Comparison of ENCODE assay signal across 26 cellular contexts in the genomic region with DNA sequence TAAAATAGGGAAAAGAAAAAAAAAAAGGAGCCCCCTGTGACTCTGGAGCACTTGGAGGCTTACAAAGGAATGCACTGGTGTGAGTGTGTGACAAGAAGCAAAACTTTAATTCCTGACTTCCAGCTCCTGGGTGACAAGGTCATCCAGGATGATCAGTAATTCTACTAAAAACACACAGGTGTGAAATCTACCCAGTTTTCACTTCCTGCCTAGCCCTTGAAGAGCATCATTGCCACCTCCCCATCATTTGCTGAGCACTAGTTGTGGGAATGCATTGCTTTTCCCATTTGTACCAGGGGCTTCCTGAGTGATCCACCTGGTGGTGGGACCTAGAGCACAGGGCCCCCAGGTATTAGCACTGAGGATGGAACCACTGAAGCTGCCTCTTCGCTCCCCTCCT.
DNase-seq lines count a peak whose midpoint lies in the region; ATAC-seq, FAIRE-seq and TF ChIP-seq lines count a peak whose summit lies in the region.
"Had no signal": no experiment of that assay in that cellular context is flagged by ENCODE, and none has a peak within 500 bp of the region (broad histone marks: within the 10 kb centered on the region; RNA-seq: fewer than 3 reads in every experiment).

No MANE protein-coding gene starts in this region.

- H3K9me3 ChIP-seq in GM12878 (replicated peaks; ENCODE audit: control insufficient read depth, insufficient read depth, low read length): no peaks in the 10 kb centered on the region
- peaks cover 0 to 9% of the 10 kb centered on the region in 2 donors for H3K9me3 ChIP-seq in neuronal stem cell (replicated peaks in 1 of 2; ENCODE audit: control insufficient read depth in 2 of 2, insufficient read depth in 1 of 2, low read depth in 1 of 2, low read length in 2 of 2)

- intact Hi-C loops in natural killer cell (cut with micrococcal nuclease) (no loop called here), GM12878 (cut with micrococcal nuclease; ENCODE audit: unreplicated experiment) (no loop called here), posterior vena cava (cut with DNase I) (loop anchor here in 1 of 2 donors (5.0 kb wide), 1 partner anchor 64 kb away; no protein-coding TSS in a partner anchor)
- intact Hi-C loops in activated T-helper 1 cell treated with anti-CD3 and anti-CD28 coated beads, Interleukin-12 subunit alpha, Interleukin-12 subunit beta, Interleukin-2, Interleukin-4 antibody, amounts not matched to agents 30 ng/mL and 10 ng/mL and 1 ng/mL, durations not matched to agents 14 hours and 24 hours and 36 hours (cut with micrococcal nuclease): no loop called here

- H3K4me1 ChIP-seq in GM12878 (ENCODE audit: control insufficient read depth, insufficient read depth, low read length) (peaks cover 7% of the 10 kb centered on the region), neuronal stem cell (ENCODE audit: control insufficient read depth in 2 of 2, insufficient read depth in 1 of 2, low read depth in 1 of 2, low read length in 2 of 2) (peaks cover 0 to 2% of the 10 kb centered on the region in 2 donors)

- H2AK5ac ChIP-seq in neuronal stem cell (ENCODE audit: low read depth, low read length): no peak overlapping the region

- H3K27ac Mint-ChIP-seq in natural killer cell: no peak overlapping the region
- peak overlapping the region in 1 of 2 donors; percentile 26 for H3K27ac Mint-ChIP-seq in natural killer cell treated with Interleukin-12 subunit alpha and Interleukin-12 subunit beta and Interleukin-15 and Interleukin-18, amount 100 ng/mL, for 72 hours
- no peak overlapping the region for H3K27ac Mint-ChIP-seq in activated T-helper 1 cell treated with anti-CD3 and anti-CD28 coated beads, Interleukin-12 subunit alpha, Interleukin-12 subunit beta, Interleukin-2, Interleukin-4 antibody, amounts not matched to agents 30 ng/mL and 10 ng/mL and 1 ng/mL, durations not matched to agents 14 hours and 24 hours and 36 hours
- H3K27ac Mint-ChIP-seq: GM23338 had no signal

- H2BK5ac ChIP-seq in neuronal stem cell (ENCODE audit: low read length): no peak overlapping the region

- TF ChIP-seq CTCF in natural killer cell (IDR thresholded peaks at IDR 0.05) (no peak), GM12878 (IDR thresholded peaks at IDR 0.05 in 2 of 3, conservative IDR thresholded peaks at IDR 0.05 in 1 of 3; ENCODE audit: control insufficient read depth in 2 of 3, extremely low read depth in 1 of 3, insufficient read depth in 1 of 3, low read depth in 3 of 3, low read length in 3 of 3) (no peak)

- no peak overlapping the region for H3K23ac ChIP-seq in neuronal stem cell (ENCODE audit: low read depth, low read length, poor library complexity)

- TF ChIP-seq POLR2A in GM12878 (IDR thresholded peaks at IDR 0.05; ENCODE audit: low read depth, low read length): no peak

- H3K27ac ChIP-seq in GM12878 (ENCODE audit: control insufficient read depth, insufficient read depth) (no peak overlapping the region), neuronal stem cell (replicated peaks; ENCODE audit: low read length) (no peak overlapping the region)
- H3K27ac ChIP-seq: PC-9 had no signal

- peak overlapping the region; percentile 33 for H3K18ac ChIP-seq in neuronal stem cell (ENCODE audit: low read length)

- H3K4me2 ChIP-seq in GM12878 (ENCODE audit: control insufficient read depth, insufficient read depth): no peak overlapping the region
- no peak overlapping the region for H3K4me2 ChIP-seq in neuronal stem cell (ENCODE audit: insufficient read depth, low read length, poor library complexity, severe bottlenecking)
- H3K4me2 ChIP-seq: GM23338, PC-9 had no signal

- no peak overlapping the region for H3K4ac ChIP-seq in neuronal stem cell (ENCODE audit: low read length)

- no peak overlapping the region for H4K8ac ChIP-seq in neuronal stem cell (ENCODE audit: low read depth, low read length)

- H3K4me3 Mint-ChIP-seq in natural killer cell: peak overlapping the region; percentile 7
- no peak overlapping the region for H3K4me3 Mint-ChIP-seq in natural killer cell treated with Interleukin-12 subunit alpha and Interleukin-12 subunit beta and Interleukin-15 and Interleukin-18, amount 100 ng/mL, for 72 hours
- H3K4me3 Mint-ChIP-seq in activated T-helper 1 cell treated with anti-CD3 and anti-CD28 coated beads, Interleukin-12 subunit alpha, Interleukin-12 subunit beta, Interleukin-2, Interleukin-4 antibody, amounts not matched to agents 30 ng/mL and 10 ng/mL and 1 ng/mL, durations not matched to agents 14 hours and 24 hours and 36 hours: no peak overlapping the region
- H3K4me3 Mint-ChIP-seq: CD4-positive, alpha-beta memory T cell; GM23338 had no signal

- H3K27me3 Mint-ChIP-seq in natural killer cell (ENCODE audit: low read depth in 2 of 2): peaks cover 0 to 10% of the 10 kb centered on the region in 2 donors
- H3K27me3 Mint-ChIP-seq in natural killer cell treated with Interleukin-12 subunit alpha and Interleukin-12 subunit beta and Interleukin-15 and Interleukin-18, amount 100 ng/mL, for 72 hours: peaks cover 0 to 14% of the 10 kb centered on the region in 2 donors
- peaks cover 2% of the 10 kb centered on the region for H3K27me3 Mint-ChIP-seq in activated T-helper 1 cell treated with anti-CD3 and anti-CD28 coated beads, Interleukin-12 subunit alpha, Interleukin-12 subunit beta, Interleukin-2, Interleukin-4 antibody, amounts not matched to agents 30 ng/mL and 10 ng/mL and 1 ng/mL, durations not matched to agents 14 hours and 24 hours and 36 hours (ENCODE audit: insufficient read depth)
- H3K27me3 Mint-ChIP-seq: CD4-positive, alpha-beta memory T cell had no signal

- SMC1A ChIA-PET in GM12878 (lab: Charles Lee; ENCODE audit: uncharacterized antibody, unreplicated experiment): interaction anchor here (0.6 kb wide), 1 partner anchor 89 kb away, joined by 3 read pairs; no protein-coding TSS in a partner anchor

- no peak for ATAC-seq in natural killer cell
- ATAC-seq in natural killer cell treated with Interleukin-12 subunit alpha and Interleukin-12 subunit beta and Interleukin-15 and Interleukin-18, amount 100 ng/mL, for 72 hours: no peak
- ATAC-seq in HG03175 (IDR thresholded peaks at IDR 0.05; ENCODE audit: unreplicated experiment): peak; percentile 46
- ATAC-seq in GM12878: peak; percentile 51
- ATAC-seq: GM23338 had no signal

- H3K36me3 Mint-ChIP-seq in natural killer cell: no peaks in the 10 kb centered on the region
- H3K36me3 Mint-ChIP-seq in natural killer cell treated with Interleukin-12 subunit alpha and Interleukin-12 subunit beta and Interleukin-15 and Interleukin-18, amount 100 ng/mL, for 72 hours: peaks cover 9% of the 10 kb centered on the region
- no peaks in the 10 kb centered on the region for H3K36me3 Mint-ChIP-seq in activated T-helper 1 cell treated with anti-CD3 and anti-CD28 coated beads, Interleukin-12 subunit alpha, Interleukin-12 subunit beta, Interleukin-2, Interleukin-4 antibody, amounts not matched to agents 30 ng/mL and 10 ng/mL and 1 ng/mL, durations not matched to agents 14 hours and 24 hours and 36 hours (ENCODE audit: low read depth)
- H3K36me3 Mint-ChIP-seq: CD4-positive, alpha-beta memory T cell had no signal

- H3K27me3 ChIP-seq in GM12878 (replicated peaks in 1 of 2; ENCODE audit: control insufficient read depth in 2 of 2, insufficient read depth in 2 of 2, low read length in 1 of 2) (no peaks in the 10 kb centered on the region), neuronal stem cell (ENCODE audit: control insufficient read depth in 3 of 3, insufficient read depth in 3 of 3, low read depth in 1 of 3, low read length in 3 of 3) (no peaks in the 10 kb centered on the region)

- H3K9ac ChIP-seq in GM12878 (ENCODE audit: control insufficient read depth, insufficient read depth, low read length) (no peak overlapping the region), neuronal stem cell (ENCODE audit: low read depth, low read length, poor library complexity) (no peak overlapping the region)

- no peak overlapping the region for H2AFZ ChIP-seq in GM12878 (ENCODE audit: control insufficient read depth, low read depth, low read length)
- H2AFZ ChIP-seq in neuronal stem cell (ENCODE audit: low read length): no peak overlapping the region
- H2AFZ ChIP-seq: GM23338, PC-9 had no signal

- DNase-seq in natural killer cell (no peak), GM12878 (ENCODE audit: low read depth, low spot score) (no peak), neuronal stem cell (ENCODE audit: low spot score) (no peak), NCI-H2196 (lab: John Stamatoyannopoulos, UW; ENCODE audit: unreplicated experiment) (no peak), posterior vena cava (ENCODE audit: low spot score) (no peak)
- no peak for DNase-seq in natural killer cell treated with Interleukin-12 subunit alpha and Interleukin-12 subunit beta and Interleukin-15 and Interleukin-18, amount 100 ng/mL, for 72 hours (ENCODE audit: low spot score)
- DNase-seq in activated T-helper 1 cell treated with anti-CD3 and anti-CD28 coated beads, Interleukin-12 subunit alpha, Interleukin-12 subunit beta, Interleukin-2, Interleukin-4 antibody, amounts not matched to agents 30 ng/mL and 10 ng/mL and 1 ng/mL, durations not matched to agents 14 hours and 24 hours and 36 hours (ENCODE audit: low spot score): no peak
- DNase-seq: C1 segment of cervical spinal cord; CD4-positive, alpha-beta memory T cell; COR-L47; DMS53; HCEC 1CT; Kasumi-1; MV-4-11; NCI-H1105; NCI-H1436 treated with DMSO at 0.1 percent for 48 hours; NCI-H187 treated with DMSO at 0.1 percent for 48 hours; NCI-H446; NCI-H524 treated with DMSO at 0.1 percent for 48 hours; NCI-H774; PC-9; RPMI8226; SHP77 treated with DMSO at 0.1 percent for 48 hours had no signal

- FAIRE-seq in GM12878 (lab: Jason Lieb, UNC): no peak
- FAIRE-seq: GM18507 had no signal

- H3K14ac ChIP-seq in neuronal stem cell (ENCODE audit: low read length): no peak overlapping the region

- TF ChIP-seq RAD21 in GM12878 (IDR thresholded peaks at IDR 0.05; ENCODE audit: insufficient read depth, low read depth, low read length): no peak

- no peaks in the 10 kb centered on the region for H3K9me3 Mint-ChIP-seq in natural killer cell
- peaks cover under 1% of the 10 kb centered on the region for H3K9me3 Mint-ChIP-seq in natural killer cell treated with Interleukin-12 subunit alpha and Interleukin-12 subunit beta and Interleukin-15 and Interleukin-18, amount 100 ng/mL, for 72 hours
- no peaks in the 10 kb centered on the region for H3K9me3 Mint-ChIP-seq in activated T-helper 1 cell treated with anti-CD3 and anti-CD28 coated beads, Interleukin-12 subunit alpha, Interleukin-12 subunit beta, Interleukin-2, Interleukin-4 antibody, amounts not matched to agents 30 ng/mL and 10 ng/mL and 1 ng/mL, durations not matched to agents 14 hours and 24 hours and 36 hours
- H3K9me3 Mint-ChIP-seq: CD4-positive, alpha-beta memory T cell had no signal

- no TSS peak for BruUV-seq in GM12878 (replicated peaks; lab: Mats Ljungman, UMichigan)

- no peak overlapping the region for H2BK12ac ChIP-seq in neuronal stem cell (ENCODE audit: low read length)

- no peak for TF ChIP-seq EP300 in GM12878 (IDR thresholded peaks at IDR 0.05; ENCODE audit: borderline replicate concordance in 1 of 2, control insufficient read depth in 1 of 2, low read depth in 2 of 2, low read length in 2 of 2)

- CTCF ChIA-PET in GM12878 (lab: Yijun Ruan, JAX): no interaction called here

- no peaks in the 10 kb centered on the region for H3K79me1 ChIP-seq in neuronal stem cell (ENCODE audit: low read depth, low read length)

- no peak overlapping the region for H2BK15ac ChIP-seq in neuronal stem cell (ENCODE audit: low read length)

- peaks cover 64 to 72% of the 10 kb centered on the region in 2 donors for H3K4me1 Mint-ChIP-seq in natural killer cell
- H3K4me1 Mint-ChIP-seq in natural killer cell treated with Interleukin-12 subunit alpha and Interleukin-12 subunit beta and Interleukin-15 and Interleukin-18, amount 100 ng/mL, for 72 hours (ENCODE audit: low read depth in 2 of 2): peaks cover 46 to 56% of the 10 kb centered on the region in 2 donors
- peaks cover 48% of the 10 kb centered on the region for H3K4me1 Mint-ChIP-seq in activated T-helper 1 cell treated with anti-CD3 and anti-CD28 coated beads, Interleukin-12 subunit alpha, Interleukin-12 subunit beta, Interleukin-2, Interleukin-4 antibody, amounts not matched to agents 30 ng/mL and 10 ng/mL and 1 ng/mL, durations not matched to agents 14 hours and 24 hours and 36 hours (ENCODE audit: low read depth)

- in situ Hi-C loops in GM12878 (cut with MboI): no loop called here

- H4K91ac ChIP-seq in neuronal stem cell (ENCODE audit: low read depth, low read length, poor library complexity): no peak overlapping the region

- WGBS in GM12878 (ENCODE audit: insufficient coverage, insufficient replicate concordance, low lambda C conversion rate, missing lambda C conversion rate): 100% methylated on average over 1 of the region's 1 CpG
- no CpG with 5 or more reads among the region's 1 CpG for WGBS in neuronal stem cell (ENCODE audit: extremely low coverage in 2 of 2, insufficient read length in 2 of 2, insufficient replicate concordance in 1 of 2), 2 donors

- RAD21 ChIA-PET in GM12878 (lab: Charles Lee; ENCODE audit: unreplicated experiment): no interaction called here

- H3K36me3 ChIP-seq in GM12878 (ENCODE audit: control insufficient read depth in 2 of 2, insufficient read depth in 2 of 2, low read length in 1 of 2) (no peaks in the 10 kb centered on the region; a peak in 1 of 4 replicates), neuronal stem cell (replicated peaks in 1 of 2; ENCODE audit: control insufficient read depth in 2 of 2, insufficient read depth in 2 of 2, low read length in 2 of 2) (no peaks in the 10 kb centered on the region)

- H4K20me1 ChIP-seq in GM12878 (ENCODE audit: control insufficient read depth, insufficient read depth): no peaks in the 10 kb centered on the region

- H3K4me3 ChIP-seq in GM12878 (no peak overlapping the region), neuronal stem cell (ENCODE audit: low read length in 2 of 2) (no peak overlapping the region)
- H3K4me3 ChIP-seq: GM23338, PC-9 had no signal

- no peaks in the 10 kb centered on the region for H3K79me2 ChIP-seq in GM12878 (ENCODE audit: control insufficient read depth, insufficient read depth, low read length)

- H2BK120ac ChIP-seq in neuronal stem cell (ENCODE audit: low read depth, low read length): no peak overlapping the region

- POLR2A ChIA-PET in GM12878 (lab: Charles Lee): no interaction called here

Comparison
In these comparisons a context has a peak if more than half of its experiments do, and no peak if none do; other contexts are left out.
1. ATAC-seq: peak in HG03175 (single experiment) and GM12878 (single experiment); none in natural killer cell (0 of 3) and natural killer cell treated with Interleukin-12 subunit alpha and Interleukin-12 subunit beta and Interleukin-15 and Interleukin-18, amount 100 ng/mL, for 72 hours (0 of 2).